In the genomic region with DNA sequence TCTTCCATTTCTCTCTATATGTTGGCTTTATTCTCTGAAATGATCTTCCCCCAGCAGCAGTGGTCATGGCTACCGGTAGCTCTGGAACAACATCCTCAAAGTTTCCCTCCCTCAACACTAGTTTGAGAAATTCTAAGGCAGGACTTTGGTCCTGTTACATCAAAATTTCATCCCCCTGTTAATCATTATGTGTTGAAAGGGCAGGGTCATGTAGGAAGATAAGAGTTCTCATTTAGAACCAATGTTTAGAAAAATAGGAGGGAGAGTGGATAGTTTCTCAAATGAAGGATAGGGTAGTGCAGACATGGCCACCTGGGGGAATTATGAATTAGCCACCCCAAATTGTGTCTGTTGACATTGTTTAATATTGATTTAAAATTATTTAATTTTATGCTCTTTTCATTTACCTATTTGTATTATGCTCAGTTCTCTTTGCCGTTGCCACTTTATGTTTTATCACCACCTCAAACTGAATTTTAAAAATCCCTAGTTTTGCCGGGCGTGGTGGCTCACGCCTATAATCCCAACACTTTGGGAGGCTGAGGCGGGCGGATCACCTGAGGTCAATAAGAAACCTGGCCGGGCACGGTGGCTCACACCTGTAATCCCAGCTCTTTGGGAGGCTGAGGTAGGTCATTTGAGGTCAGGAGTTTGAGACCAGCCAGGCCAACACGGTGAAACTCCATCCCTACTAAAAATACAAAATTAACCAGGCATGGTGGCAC, we compare ENCODE assay signal across 19 cellular contexts. TPM values are rescaled to one million over a fixed set of nuclear protein-coding genes. Genes with fewer than 3 reads are reported as not detected.
DNase-seq lines count a peak whose midpoint lies in the region; ATAC-seq and TF ChIP-seq lines count a peak whose summit lies in the region.
"Had no signal": no experiment of that assay in that cellular context is flagged by ENCODE, and none has a peak within 500 bp of the region (broad histone marks: within the 10 kb centered on the region; RNA-seq: fewer than 3 reads in every experiment).

No MANE protein-coding gene starts in this region.

- no CpG with 5 or more reads among the region's 10 CpGs for WGBS in IMR-90 (ENCODE audit: extremely low coverage in 2 of 2, insufficient read length in 1 of 2), 2 experiments
- 38 to 42% methylated on average over 10 of the region's 10 CpGs for WGBS in body of pancreas, 2 donors

- H3K79me1 ChIP-seq in IMR-90 (ENCODE audit: low read depth in 1 of 2, low read length in 2 of 2): peaks cover 17 to 74% of the 10 kb centered on the region in 2 experiments

- H4K8ac ChIP-seq in IMR-90 (ENCODE audit: low read depth in 2 of 2, low read length in 2 of 2): no peak overlapping the region

- H3K23ac ChIP-seq in IMR-90 (ENCODE audit: low read depth, low read length): no peak overlapping the region

- dilution Hi-C loops in IMR-90 (cut with HindIII; ENCODE audit: low sequenced_read_pairs, unreplicated experiment): no loop called here

- no peak overlapping the region for H3K9ac ChIP-seq in IMR-90 (ENCODE audit: low read depth, low read length)

- H4K5ac ChIP-seq in IMR-90 (ENCODE audit: low read depth, low read length): no peak overlapping the region

- no peak for TF ChIP-seq POLR2A in IMR-90 (IDR thresholded peaks at IDR 0.05; ENCODE audit: low read depth, low read length)
- no peak for TF ChIP-seq POLR2A in body of pancreas (IDR thresholded peaks at IDR 0.05)

- POLR2A ChIA-PET in CD4-positive, alpha-beta memory T cell (lab: Charles Lee; ENCODE audit: partially characterized antibody): interaction anchor here (0.9 to 2.4 kb wide), 3 partner anchors 11 to 66 kb away, joined by 3 to 10 read pairs (median 5); no protein-coding TSS in a partner anchor
- POLR2A ChIA-PET in IMR-90 (lab: Charles Lee; ENCODE audit: unreplicated experiment): no interaction called here

- H2AK5ac ChIP-seq in IMR-90 (ENCODE audit: low read depth, low read length): no peak overlapping the region

- H4K91ac ChIP-seq in IMR-90 (ENCODE audit: insufficient read depth, low read depth, low read length): no peak overlapping the region

- CTCF ChIA-PET in CD4-positive, alpha-beta memory T cell (lab: Charles Lee; ENCODE audit: partially characterized antibody): interaction anchor here (1.9 to 2.8 kb wide), 2 partner anchors 92 to 104 kb away, joined by 8 to 10 read pairs; no protein-coding TSS in a partner anchor
- CTCF ChIA-PET in IMR-90 (lab: Yijun Ruan, JAX): no interaction called here

- H3K4me1 ChIP-seq in CD4-positive, alpha-beta memory T cell (ENCODE audit: insufficient read depth, low read length): peaks cover 93% of the 10 kb centered on the region
- H3K4me1 ChIP-seq in IMR-90 (ENCODE audit: control insufficient read depth, insufficient read depth, low read length) (peaks cover 17% of the 10 kb centered on the region), body of pancreas (peaks cover 95% of the 10 kb centered on the region)
- H3K4me1 ChIP-seq: gastrocnemius medialis had no signal

- no peak overlapping the region for H3K14ac ChIP-seq in IMR-90 (replicated peaks; ENCODE audit: low read depth, low read length)

- H4K20me1 ChIP-seq in IMR-90 (ENCODE audit: insufficient read depth, low read length): peaks cover 7% of the 10 kb centered on the region; the same call in 1 of the 2 replicates

- no peak overlapping the region for H2AK9ac ChIP-seq in IMR-90 (replicated peaks; ENCODE audit: low read depth, low read length, poor library complexity)

- H3K27ac ChIP-seq in CD4-positive, alpha-beta memory T cell (ENCODE audit: low read depth, low read length): no peak overlapping the region
- no peak overlapping the region for H3K27ac ChIP-seq in IMR-90 (ENCODE audit: insufficient read depth, low read length)
- peak overlapping the region in 3 of 4 donors; percentile 16 to 75 (median 58) for H3K27ac ChIP-seq in body of pancreas
- H3K27ac ChIP-seq: gastrocnemius medialis, thyroid gland had no signal

- in situ Hi-C loops in IMR-90 (cut with MboI; ENCODE audit: low sequenced_read_pairs): no loop called here

- no peaks in the 10 kb centered on the region for H3K27me3 ChIP-seq in CD4-positive, alpha-beta memory T cell (ENCODE audit: insufficient read depth, low read length)
- no peaks in the 10 kb centered on the region for H3K27me3 ChIP-seq in IMR-90 (ENCODE audit: control insufficient read depth, insufficient read depth, low read length)
- no peaks in the 10 kb centered on the region for H3K27me3 ChIP-seq in body of pancreas
- H3K27me3 ChIP-seq: gastrocnemius medialis, thyroid gland had no signal

- H3K4me3 ChIP-seq in CD4-positive, alpha-beta memory T cell (ENCODE audit: low read length in 2 of 2): no peak overlapping the region
- H3K4me3 ChIP-seq in IMR-90 (ENCODE audit: insufficient read depth, low read depth, low read length) (no peak overlapping the region), body of pancreas (no peak overlapping the region)
- H3K4me3 ChIP-seq: gastrocnemius medialis, thyroid gland had no signal

- H3K27ac Mint-ChIP-seq in CD4-positive, alpha-beta memory T cell: peak overlapping the region; percentile 36 to 94 (median 68)
- peak overlapping the region; percentile 67 to 92 (median 78) for H3K27ac Mint-ChIP-seq in nephron

- 0 out of 2 replicates have a peak overlapping the region, but pooled peaks have one; percentile 52 for H3K18ac ChIP-seq in IMR-90 (ENCODE audit: low read depth, low read length)

- no peak for TF ChIP-seq RAD21 in IMR-90 (IDR thresholded peaks at IDR 0.05; ENCODE audit: low read length)

- peaks cover 52 to 89% (median 68%) of the 10 kb centered on the region in 4 donors for H3K4me1 Mint-ChIP-seq in CD4-positive, alpha-beta memory T cell
- peaks cover 44% of the 10 kb centered on the region for H3K4me1 Mint-ChIP-seq in nephron

- no peaks in the 10 kb centered on the region for H3K36me3 ChIP-seq in CD4-positive, alpha-beta memory T cell (ENCODE audit: insufficient read depth, low read length)
- H3K36me3 ChIP-seq in IMR-90 (ENCODE audit: control insufficient read depth, insufficient read depth, low read length): no peaks in the 10 kb centered on the region
- H3K36me3 ChIP-seq in body of pancreas (replicated peaks in 1 of 2; ENCODE audit: insufficient read depth in 1 of 2, low read depth in 2 of 2): no peaks in the 10 kb centered on the region
- H3K36me3 ChIP-seq: gastrocnemius medialis, thyroid gland had no signal

- peak overlapping the region; percentile 41; the same call in 1 of the 2 replicates for H3K4ac ChIP-seq in IMR-90 (ENCODE audit: low read depth, low read length)

- peaks cover 9 to 20% of the 10 kb centered on the region in 2 donors for H3K36me3 Mint-ChIP-seq in CD4-positive, alpha-beta memory T cell
- H3K36me3 Mint-ChIP-seq in nephron (ENCODE audit: low read depth): peaks cover 3% of the 10 kb centered on the region

- peak overlapping the region in 6 of 8 donors; percentile 10 to 67 (median 38) for H3K4me3 Mint-ChIP-seq in CD4-positive, alpha-beta memory T cell
- H3K4me3 Mint-ChIP-seq in nephron: peak overlapping the region in 1 of 3 experiments; percentile 14
- H3K4me3 Mint-ChIP-seq: central memory CD8-positive, alpha-beta T cell had no signal

- ATAC-seq in IMR-90 (ENCODE audit: low read depth) (no peak), body of pancreas (peak; percentile 76)
- ATAC-seq: esophagus mucosa, gastrocnemius medialis had no signal

- H3K9me3 Mint-ChIP-seq in CD4-positive, alpha-beta memory T cell: no peaks in the 10 kb centered on the region
- no peaks in the 10 kb centered on the region for H3K9me3 Mint-ChIP-seq in nephron
- H3K9me3 Mint-ChIP-seq: central memory CD8-positive, alpha-beta T cell had no signal

- intact Hi-C loops in CD4-positive, alpha-beta memory T cell (cut with micrococcal nuclease): no loop called here
- intact Hi-C loops in IMR-90 (cut with micrococcal nuclease): no loop called here
- intact Hi-C loops in body of pancreas (cut with DNase I): no loop called here

- H2BK20ac ChIP-seq in IMR-90 (ENCODE audit: low read depth, low read length): no peak overlapping the region

- BruUV-seq in IMR-90 (replicated peaks; lab: Mats Ljungman, UMichigan): no TSS peak

- no peak overlapping the region for H2BK15ac ChIP-seq in IMR-90 (ENCODE audit: low read depth, low read length)

- no peaks in the 10 kb centered on the region for H3K9me3 ChIP-seq in CD4-positive, alpha-beta memory T cell (ENCODE audit: control insufficient read depth in 1 of 2, low read length in 2 of 2)
- no peaks in the 10 kb centered on the region for H3K9me3 ChIP-seq in IMR-90 (ENCODE audit: control insufficient read depth, insufficient read depth, low read length)
- H3K9me3 ChIP-seq in body of pancreas: no peaks in the 10 kb centered on the region
- H3K9me3 ChIP-seq: gastrocnemius medialis, thyroid gland had no signal

- H3K56ac ChIP-seq in IMR-90 (ENCODE audit: extremely low read depth, insufficient read depth, low read length): no peak overlapping the region

- TF ChIP-seq CTCF in IMR-90 (conservative IDR thresholded peaks at IDR 0.05; ENCODE audit: low read depth, low read length): no peak
- TF ChIP-seq CTCF in body of pancreas (IDR thresholded peaks at IDR 0.05): no peak
- no peak for TF ChIP-seq CTCF in nephron (IDR thresholded peaks at IDR 0.05; ENCODE audit: unreplicated experiment in 3 of 3)

- no peaks in the 10 kb centered on the region for H3K27me3 Mint-ChIP-seq in CD4-positive, alpha-beta memory T cell
- no peaks in the 10 kb centered on the region for H3K27me3 Mint-ChIP-seq in nephron (ENCODE audit: low read depth)
- H3K27me3 Mint-ChIP-seq: central memory CD8-positive, alpha-beta T cell had no signal

- no peak for DNase-seq in CD4-positive, alpha-beta memory T cell
- no peak for DNase-seq in IMR-90
- peak in 1 of 4 donors; percentile 37 for DNase-seq in body of pancreas
- no peak for DNase-seq in T-helper 9 cell
- DNase-seq in NCI-H1048 (lab: John Stamatoyannopoulos, UW): no peak
- no peak for DNase-seq in NCI-H187 (lab: John Stamatoyannopoulos, UW)
- DNase-seq: activated effector memory CD4-positive, alpha-beta T cell treated with Interleukin-2 at 50 U/mL for 16 hours; amygdala; gastrocnemius medialis; NCI-H1436 treated with DMSO at 0.1 percent for 48 hours; NCI-H748 treated with DMSO at 0.1 percent for 48 hours; retina; SIG-M5; stimulated activated CD4-positive, alpha-beta T cell treated with anti-CD3 and anti-CD28 coated beads, Interleukin-15, amount 100 ng/mL, for 24 hours; stimulated activated naive CD4-positive, alpha-beta T cell treated with Interleukin-2 at 50 U/mL for 16 hours; thyroid gland had no signal

- H2BK120ac ChIP-seq in IMR-90 (ENCODE audit: low read depth, low read length): no peak overlapping the region

- peaks cover 11% of the 10 kb centered on the region for H3K9me1 ChIP-seq in IMR-90 (ENCODE audit: insufficient read depth, low read length)

- H3K4me2 ChIP-seq in IMR-90 (ENCODE audit: low read depth, low read length): no peak overlapping the region

- no peak overlapping the region for H2BK5ac ChIP-seq in IMR-90 (ENCODE audit: low read depth, low read length, poor library complexity, severe bottlenecking)

- no peak overlapping the region for H2AFZ ChIP-seq in IMR-90 (replicated peaks; ENCODE audit: low read length, poor library complexity)

RNA-seq across cellular contexts. Expression of a gene that starts 22.3 kb away (rescaled TPM):
- total RNA-seq in CD4-positive, alpha-beta memory T cell: 100 to 1,000 TPM; 168 to 172 TPM
- polyA plus RNA-seq in CD4-positive, alpha-beta memory T cell: 100 to 1,000 TPM in 1 of 2 donors, 10 to 100 TPM in 1; 52.8 to 113 TPM
- total RNA-seq in IMR-90 (2012; rRNA removed): 73.7 and 85.8 TPM in 2 replicates
- polyA plus RNA-seq in IMR-90 (2012; rRNA removed): 24.8 and 29.7 TPM in 2 replicates
- 6.9 and 14.5 TPM in 2 replicates for polyA plus RNA-seq in IMR-90 (2012; cell fraction: cytosol; rRNA removed)
- polyA plus RNA-seq in IMR-90 (2012; cell fraction: nucleus; rRNA removed; ENCODE audit: low replicate concordance): 24.1 and 88.2 TPM in 2 replicates
- 10 to 100 TPM; 37.4 to 39.9 TPM for total RNA-seq in body of pancreas

Comparison
In these comparisons a context has a peak if more than half of its experiments do, and no peak if none do; other contexts are left out.
1. H3K27ac ChIP-seq: peak in body of pancreas (3 of 4); none in CD4-positive, alpha-beta memory T cell (single experiment) and IMR-90 (single experiment).